ENCODE assay signal across 1 cellular context in genomic region chr14:24481622-24482324, GRCh38.
TF ChIP-seq lines count a peak whose summit lies in the region.

No MANE protein-coding gene starts in this region.

TF ChIP-seq in HepG2, 621 proteins besides CTCF, POLR2A, EP300 and RAD21 (continued from another document and continues in another):
- TF ChIP-seq THAP9 (CRISPR knock-in tag; IDR thresholded peaks at IDR 0.05; ENCODE audit: borderline replicate concordance) = peak; percentile 80
- no peak for TF ChIP-seq SMARCE1 (IDR thresholded peaks at IDR 0.05; ENCODE audit: borderline replicate concordance)
- TF ChIP-seq IKZF1 (IDR thresholded peaks at IDR 0.05) = no peak
- peak; percentile 56; the same call in 1 of the 3 replicates for TF ChIP-seq MXI1 (IDR thresholded peaks at IDR 0.05; ENCODE audit: borderline replicate concordance, low read depth, low read length)
- TF ChIP-seq RXRA (CRISPR knock-in tag; IDR thresholded peaks at IDR 0.05) = peak; percentile 90
- TF ChIP-seq ZBTB37 (CRISPR knock-in tag; IDR thresholded peaks at IDR 0.05) = no peak
- no peak for TF ChIP-seq ZNF33A (CRISPR knock-in tag; IDR thresholded peaks at IDR 0.05; ENCODE audit: borderline replicate concordance)
- TF ChIP-seq IKZF5 (CRISPR knock-in tag; IDR thresholded peaks at IDR 0.05) = peak; percentile 96
- TF ChIP-seq BCLAF1 (IDR thresholded peaks at IDR 0.05) = no peak
- TF ChIP-seq NR2C2 (CRISPR knock-in tag; IDR thresholded peaks at IDR 0.05; ENCODE audit: borderline replicate concordance) = peak; percentile 85
- no peak for TF ChIP-seq CREM (IDR thresholded peaks at IDR 0.05)
- no peak for TF ChIP-seq CREM (CRISPR knock-in tag; IDR thresholded peaks at IDR 0.05)
- no peak for TF ChIP-seq ZNF468 (CRISPR knock-in tag; IDR thresholded peaks at IDR 0.05)
- TF ChIP-seq ZNF747 (CRISPR knock-in tag; IDR thresholded peaks at IDR 0.05; ENCODE audit: borderline replicate concordance) = peak; percentile 91; the same call in 1 of the 2 replicates
- no peak for TF ChIP-seq CBX2 (IDR thresholded peaks at IDR 0.05; ENCODE audit: low read depth, low read length)
- no peak for TF ChIP-seq CBX2 (CRISPR knock-in tag; IDR thresholded peaks at IDR 0.05; ENCODE audit: low read depth)
- TF ChIP-seq ZNF383 (CRISPR knock-in tag; IDR thresholded peaks at IDR 0.05; ENCODE audit: borderline replicate concordance) = 0 out of 2 replicates have a peak, but pooled peaks have one; percentile 83
- peak; percentile 78 for TF ChIP-seq CBX1 (IDR thresholded peaks at IDR 0.05; ENCODE audit: low read depth)
- TF ChIP-seq KDM2A (CRISPR knock-in tag; IDR thresholded peaks at IDR 0.05; ENCODE audit: borderline replicate concordance, low read depth) = peak; percentile 96
- TF ChIP-seq SNAPC2 (CRISPR knock-in tag; IDR thresholded peaks at IDR 0.05) = no peak
- peak; percentile 95 for TF ChIP-seq ZZZ3 (CRISPR knock-in tag; IDR thresholded peaks at IDR 0.05; ENCODE audit: borderline replicate concordance)
- TF ChIP-seq ZNF441 (CRISPR knock-in tag; IDR thresholded peaks at IDR 0.05; ENCODE audit: borderline replicate concordance) = no peak
- 0 out of 2 replicates have a peak, but pooled peaks have one; percentile 31 for TF ChIP-seq RELA (CRISPR knock-in tag; IDR thresholded peaks at IDR 0.05)
- no peak for TF ChIP-seq ZNF570 (CRISPR knock-in tag; IDR thresholded peaks at IDR 0.05; ENCODE audit: borderline replicate concordance)
- TF ChIP-seq ZNF280B (CRISPR knock-in tag; IDR thresholded peaks at IDR 0.05; ENCODE audit: borderline replicate concordance) = peak; percentile 98
- TF ChIP-seq ZNF337 (CRISPR knock-in tag; IDR thresholded peaks at IDR 0.05; ENCODE audit: borderline replicate concordance, low read depth) = peak; percentile 93; the same call in 1 of the 2 replicates
- TF ChIP-seq ZNF766 (CRISPR knock-in tag; IDR thresholded peaks at IDR 0.05; ENCODE audit: borderline replicate concordance) = peak; percentile 94; the same call in 1 of the 2 replicates
- no peak for TF ChIP-seq ZNF18 (CRISPR knock-in tag; IDR thresholded peaks at IDR 0.05; ENCODE audit: insufficient replicate concordance)
- TF ChIP-seq ZNF576 (CRISPR knock-in tag; IDR thresholded peaks at IDR 0.05) = 0 out of 2 replicates have a peak, but pooled peaks have one; percentile 62
- TF ChIP-seq ZNF792 (CRISPR knock-in tag; IDR thresholded peaks at IDR 0.05) = peak; percentile 80; the same call in 1 of the 2 replicates
- TF ChIP-seq ZNF101 (CRISPR knock-in tag; IDR thresholded peaks at IDR 0.05; ENCODE audit: borderline replicate concordance, low read depth) = peak; percentile 89; the same call in 1 of the 2 replicates
- TF ChIP-seq ZNF431 (CRISPR knock-in tag; IDR thresholded peaks at IDR 0.05; ENCODE audit: borderline replicate concordance, low read depth) = peak; percentile 89
- TF ChIP-seq FOXC1 (CRISPR knock-in tag; IDR thresholded peaks at IDR 0.05; ENCODE audit: borderline replicate concordance) = peak; percentile 94; the same call in 1 of the 2 replicates
- TF ChIP-seq MIXL1 (CRISPR knock-in tag; IDR thresholded peaks at IDR 0.05) = peak; percentile 90
- TF ChIP-seq KLF11 (CRISPR knock-in tag; IDR thresholded peaks at IDR 0.05) = no peak
- no peak; the same call in 1 of the 2 replicates for TF ChIP-seq NFKBIZ (CRISPR knock-in tag; IDR thresholded peaks at IDR 0.05)
- peak; percentile 98 for TF ChIP-seq ZNF619 (CRISPR knock-in tag; IDR thresholded peaks at IDR 0.05)
- peak; percentile 93; the same call in 1 of the 2 replicates for TF ChIP-seq THYN1 (CRISPR knock-in tag; IDR thresholded peaks at IDR 0.05; ENCODE audit: borderline replicate concordance, low read depth)
- TF ChIP-seq PRDM15 (CRISPR knock-in tag; IDR thresholded peaks at IDR 0.05) = 0 out of 2 replicates have a peak, but pooled peaks have one; percentile 31
- peak; percentile 97 for TF ChIP-seq ZNF784 (CRISPR knock-in tag; IDR thresholded peaks at IDR 0.05; ENCODE audit: borderline replicate concordance)
- peak; percentile 92 for TF ChIP-seq PITX1 (CRISPR knock-in tag; IDR thresholded peaks at IDR 0.05)
- TF ChIP-seq HOXA7 (CRISPR knock-in tag; IDR thresholded peaks at IDR 0.05) = no peak
